ENCODE assay signal across 1 cellular context in the genomic region with DNA sequence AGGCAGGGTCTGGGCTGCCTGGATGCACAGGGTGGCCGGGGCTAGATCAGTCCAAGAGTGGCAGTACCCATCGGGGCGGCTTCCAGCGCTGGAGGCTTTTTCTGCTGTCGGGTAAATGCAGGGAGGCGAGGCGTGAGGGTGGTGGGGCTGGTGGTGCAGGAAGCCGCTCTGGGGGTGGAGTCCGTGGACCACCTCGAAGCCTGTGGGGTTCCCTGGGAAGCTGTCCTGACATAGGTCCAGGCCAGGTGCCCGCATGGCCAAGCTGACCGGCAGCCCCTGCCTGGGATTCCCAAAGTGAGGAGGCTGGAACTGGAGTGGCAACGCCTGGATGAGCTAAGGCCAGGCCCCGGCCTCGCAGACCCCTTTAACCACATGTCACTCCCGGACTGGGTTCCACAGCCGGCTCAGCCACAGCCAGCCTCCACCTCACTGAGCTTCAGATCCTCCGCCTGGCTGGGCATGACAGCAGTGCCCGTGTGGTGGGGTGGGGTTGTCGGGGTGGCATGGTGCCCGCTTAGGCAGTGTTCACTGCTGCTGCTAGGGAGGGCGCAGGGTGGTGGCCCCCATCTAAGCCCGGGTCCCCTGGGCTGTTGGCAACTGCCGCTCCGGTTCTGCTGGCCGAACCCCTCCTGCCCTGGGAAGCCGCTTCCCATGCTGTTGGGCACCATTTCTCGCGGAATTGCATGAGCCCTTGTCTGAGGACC.
A peak's percentile ranks its signal among the peaks of the same experiment; 100 is the strongest.
TF ChIP-seq lines count a peak whose summit lies in the region.

No MANE protein-coding gene starts in this region.

TF ChIP-seq in HepG2, 621 proteins besides CTCF, POLR2A, EP300 and RAD21:
- TF ChIP-seq, protein P1, sequence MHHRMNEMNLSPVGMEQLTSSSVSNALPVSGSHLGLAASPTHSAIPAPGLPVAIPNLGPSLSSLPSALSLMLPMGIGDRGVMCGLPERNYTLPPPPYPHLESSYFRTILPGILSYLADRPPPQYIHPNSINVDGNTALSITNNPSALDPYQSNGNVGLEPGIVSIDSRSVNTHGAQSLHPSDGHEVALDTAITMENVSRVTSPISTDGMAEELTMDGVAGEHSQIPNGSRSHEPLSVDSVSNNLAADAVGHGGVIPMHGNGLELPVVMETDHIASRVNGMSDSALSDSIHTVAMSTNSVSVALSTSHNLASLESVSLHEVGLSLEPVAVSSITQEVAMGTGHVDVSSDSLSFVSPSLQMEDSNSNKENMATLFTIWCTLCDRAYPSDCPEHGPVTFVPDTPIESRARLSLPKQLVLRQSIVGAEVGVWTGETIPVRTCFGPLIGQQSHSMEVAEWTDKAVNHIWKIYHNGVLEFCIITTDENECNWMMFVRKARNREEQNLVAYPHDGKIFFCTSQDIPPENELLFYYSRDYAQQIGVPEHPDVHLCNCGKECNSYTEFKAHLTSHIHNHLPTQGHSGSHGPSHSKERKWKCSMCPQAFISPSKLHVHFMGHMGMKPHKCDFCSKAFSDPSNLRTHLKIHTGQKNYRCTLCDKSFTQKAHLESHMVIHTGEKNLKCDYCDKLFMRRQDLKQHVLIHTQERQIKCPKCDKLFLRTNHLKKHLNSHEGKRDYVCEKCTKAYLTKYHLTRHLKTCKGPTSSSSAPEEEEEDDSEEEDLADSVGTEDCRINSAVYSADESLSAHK (CRISPR knock-in tag; IDR thresholded peaks at IDR 0.05; ENCODE audit: borderline replicate concordance) = no peak
- TF ChIP-seq ZNF841 (CRISPR knock-in tag; IDR thresholded peaks at IDR 0.05; ENCODE audit: borderline replicate concordance) = no peak
- peak; percentile 76; the same call in 1 of the 2 replicates for TF ChIP-seq HNRNPL (IDR thresholded peaks at IDR 0.05; ENCODE audit: low read depth, low read length)
- TF ChIP-seq ZNF75D (CRISPR knock-in tag; IDR thresholded peaks at IDR 0.05; ENCODE audit: borderline replicate concordance) = no peak
